In genomic region chr12:46556105-46556559, GRCh38 we compare ENCODE assay signal across 10 cellular contexts.
A peak's percentile ranks its signal among the peaks of the same experiment; 100 is the strongest.
DNase-seq lines count a peak whose midpoint lies in the region; ATAC-seq and TF ChIP-seq lines count a peak whose summit lies in the region.
"Had no signal": no experiment of that assay in that cellular context is flagged by ENCODE, and none has a peak within 500 bp of the region (broad histone marks: within the 10 kb centered on the region; RNA-seq: fewer than 3 reads in every experiment).

No MANE protein-coding gene starts in this region.

- H3K9me3 ChIP-seq in breast epithelium (no peaks in the 10 kb centered on the region), upper lobe of right lung (no peaks in the 10 kb centered on the region)

- no peak for TF ChIP-seq POLR2A in breast epithelium (IDR thresholded peaks at IDR 0.05)

- H3K4me3 ChIP-seq in breast epithelium (no peak overlapping the region), upper lobe of right lung (no peak overlapping the region)

- H3K4me1 ChIP-seq in breast epithelium = no peaks in the 10 kb centered on the region
- H3K4me1 ChIP-seq in upper lobe of right lung = no peaks in the 10 kb centered on the region

- H3K27ac ChIP-seq in breast epithelium (peak overlapping the region; percentile 54 to 71), upper lobe of right lung (peak overlapping the region; percentile 2)
- H3K27ac ChIP-seq: 22Rv1 had no signal

- peak; percentile 81 for ATAC-seq in left lobe of liver
- ATAC-seq in upper lobe of right lung = peak; percentile 23
- ATAC-seq in GM18867 (IDR thresholded peaks at IDR 0.05; ENCODE audit: unreplicated experiment) = no peak
- no peak for ATAC-seq in HG02852 (IDR thresholded peaks at IDR 0.05; ENCODE audit: unreplicated experiment)

- TF ChIP-seq CTCF in breast epithelium (IDR thresholded peaks at IDR 0.05) (no peak), upper lobe of right lung (IDR thresholded peaks at IDR 0.05) (no peak)

- no peaks in the 10 kb centered on the region for H3K27me3 ChIP-seq in breast epithelium
- no peaks in the 10 kb centered on the region for H3K27me3 ChIP-seq in upper lobe of right lung

- no peaks in the 10 kb centered on the region for H3K36me3 ChIP-seq in breast epithelium
- H3K36me3 ChIP-seq in upper lobe of right lung = no peaks in the 10 kb centered on the region

- DNase-seq in DMS53 (lab: John Stamatoyannopoulos, UW) = peak; percentile 44
- no peak for DNase-seq in DMS53 treated with DMSO at 0.1 percent for 48 hours (lab: John Stamatoyannopoulos, UW; ENCODE audit: unreplicated experiment)
- DNase-seq in breast epithelium (ENCODE audit: low spot score in 2 of 2) = no peak
- no peak for DNase-seq in left lobe of liver (ENCODE audit: low spot score)
- DNase-seq in upper lobe of right lung = no peak
- DNase-seq in NCI-H128 (lab: John Stamatoyannopoulos, UW; ENCODE audit: unreplicated experiment) = no peak
- DNase-seq: NCI-H526 had no signal

- intact Hi-C loops in breast epithelium (cut with DNase I; ENCODE audit: low total_unique reads) (no loop called here), upper lobe of right lung (cut with DNase I) (no loop called here)

Comparison
In these comparisons a context has a peak if more than half of its experiments do, and no peak if none do; other contexts are left out.
1. ATAC-seq: peak in left lobe of liver (single experiment) and upper lobe of right lung (single experiment); none in GM18867 (single experiment) and HG02852 (single experiment).